11 cellular contexts compared by ENCODE assay signal in genomic region chrX:56793533-56794320, GRCh38.
DNase-seq lines count a peak whose midpoint lies in the region; ATAC-seq, FAIRE-seq and TF ChIP-seq lines count a peak whose summit lies in the region.
"Had no signal": no experiment of that assay in that cellular context is flagged by ENCODE, and none has a peak within 500 bp of the region (broad histone marks: within the 10 kb centered on the region; RNA-seq: fewer than 3 reads in every experiment).

No MANE protein-coding gene starts in this region.

- no peak for TF ChIP-seq POLR2A in endothelial cell of umbilical vein (IDR thresholded peaks at IDR 0.05; ENCODE audit: low read depth, low read length)

- no peaks in the 10 kb centered on the region for H3K27me3 ChIP-seq in CD4-positive, CD25-positive, alpha-beta regulatory T cell (ENCODE audit: control insufficient read depth, insufficient read depth, low read length)
- H3K27me3 ChIP-seq in endothelial cell of umbilical vein (ENCODE audit: control insufficient read depth in 2 of 2, insufficient read depth in 2 of 2, low read length in 2 of 2) = no peaks in the 10 kb centered on the region

- TF ChIP-seq CTCF in endothelial cell of umbilical vein (IDR thresholded peaks at IDR 0.05; ENCODE audit: extremely low read depth in 1 of 2, insufficient read depth in 1 of 2, low read depth in 1 of 2, low read length in 2 of 2) = no peak

- dilution Hi-C loops in endothelial cell of umbilical vein (cut with MboI; ENCODE audit: extremely low pct_ligation_motif_present, low sequenced_read_pairs) = no loop called here

- no peak for DNase-seq in CD4-positive, CD25-positive, alpha-beta regulatory T cell
- DNase-seq in LHCN-M2 (ENCODE audit: low read depth) = peak; percentile 28
- peak; percentile 36 for DNase-seq in endothelial cell of umbilical vein (ENCODE audit: low read depth, low spot score)
- DNase-seq in retina = peak; percentile 52
- no peak for DNase-seq in SIG-M5 treated with dmso at 0.1 percent for 504 hours (lab: John Stamatoyannopoulos, UW; ENCODE audit: unreplicated experiment)
- no peak for DNase-seq in UCSD-AML1 (lab: John Stamatoyannopoulos, UW; ENCODE audit: unreplicated experiment)
- DNase-seq: activated CD4-positive, alpha-beta T cell treated with anti-CD3 and anti-CD28 coated beads, Interleukin-2, amount 50 U/mL, for 1 hour; activated naive CD4-positive, alpha-beta T cell treated with anti-CD3 and anti-CD28 coated beads, Interleukin-2, amount 10 ng/mL, durations not matched to agents 7 days and 5 days; cerebellar nuclear complex; SW 1271 had no signal

- no peaks in the 10 kb centered on the region for H3K9me3 ChIP-seq in CD4-positive, CD25-positive, alpha-beta regulatory T cell (ENCODE audit: control insufficient read depth in 2 of 2, low read length in 2 of 2)
- H3K9me3 ChIP-seq in endothelial cell of umbilical vein (replicated peaks; ENCODE audit: control insufficient read depth, insufficient read depth, low read length) = no peaks in the 10 kb centered on the region

- no peak overlapping the region for H2AFZ ChIP-seq in endothelial cell of umbilical vein (ENCODE audit: low read depth, low read length)

- no peak overlapping the region for H3K27ac ChIP-seq in CD4-positive, CD25-positive, alpha-beta regulatory T cell (ENCODE audit: insufficient read depth, low read length, poor library complexity, severe bottlenecking)
- H3K27ac ChIP-seq in endothelial cell of umbilical vein (ENCODE audit: insufficient read depth, low read depth, low read length) = no peak overlapping the region

- peak; percentile 28 for FAIRE-seq in endothelial cell of umbilical vein (lab: Jason Lieb, UNC)

- H3K36me3 ChIP-seq in CD4-positive, CD25-positive, alpha-beta regulatory T cell (ENCODE audit: control insufficient read depth, insufficient read depth, low read length) = no peaks in the 10 kb centered on the region
- H3K36me3 ChIP-seq in endothelial cell of umbilical vein (ENCODE audit: control insufficient read depth in 2 of 2, extremely low read depth in 1 of 2, insufficient read depth in 2 of 2, low read length in 2 of 2) = no peaks in the 10 kb centered on the region

- H3K9me3 Mint-ChIP-seq in CD4-positive, CD25-positive, alpha-beta regulatory T cell = no peaks in the 10 kb centered on the region
- H3K9me3 Mint-ChIP-seq: activated naive CD4-positive, alpha-beta T cell treated with anti-CD3 and anti-CD28 coated beads, Interleukin-2, amount 10 ng/mL, durations not matched to agents 7 days and 5 days had no signal

- no peaks in the 10 kb centered on the region for H3K9me1 ChIP-seq in endothelial cell of umbilical vein (replicated peaks; ENCODE audit: control insufficient read depth, extremely low read depth, insufficient read depth, low read length)

- POLR2A ChIA-PET in endothelial cell of umbilical vein (lab: Charles Lee) = no interaction called here

- H3K4me3 ChIP-seq in CD4-positive, CD25-positive, alpha-beta regulatory T cell (ENCODE audit: low read depth, low read length) = no peak overlapping the region
- H3K4me3 ChIP-seq in endothelial cell of umbilical vein (replicated peaks in 1 of 3; ENCODE audit: insufficient read depth in 1 of 3, low read depth in 1 of 3, low read length in 3 of 3) = no peak overlapping the region

- H3K36me3 Mint-ChIP-seq in CD4-positive, CD25-positive, alpha-beta regulatory T cell = peaks cover 8% of the 10 kb centered on the region

- CTCF ChIA-PET in endothelial cell of umbilical vein (lab: Charles Lee) = interaction anchor here (0.8 to 1.6 kb wide), 3 partner anchors 9 to 184 kb away, joined by 4 to 9 read pairs (median 4); no protein-coding TSS in a partner anchor

- H3K4me1 Mint-ChIP-seq in CD4-positive, CD25-positive, alpha-beta regulatory T cell = peaks cover 9 to 44% (median 12%) of the 10 kb centered on the region in 4 donors

- no peak overlapping the region for H3K9ac ChIP-seq in endothelial cell of umbilical vein (replicated peaks; ENCODE audit: extremely low read depth, insufficient read depth, low read length)

- H4K20me1 ChIP-seq in endothelial cell of umbilical vein (replicated peaks; ENCODE audit: control insufficient read depth, extremely low read depth, insufficient read depth, low read length) = no peaks in the 10 kb centered on the region

- intact Hi-C loops in endothelial cell of umbilical vein (cut with micrococcal nuclease) = no loop called here

- ATAC-seq in CD4-positive, CD25-positive, alpha-beta regulatory T cell (ENCODE audit: low read depth in 2 of 2) = no peak
- ATAC-seq in HG03442 (IDR thresholded peaks at IDR 0.05; ENCODE audit: unreplicated experiment) = no peak

- H3K79me2 ChIP-seq in endothelial cell of umbilical vein (ENCODE audit: control insufficient read depth, insufficient read depth, low read length) = no peaks in the 10 kb centered on the region

- no peak overlapping the region for H3K4me3 Mint-ChIP-seq in CD4-positive, CD25-positive, alpha-beta regulatory T cell
- H3K4me3 Mint-ChIP-seq: activated naive CD4-positive, alpha-beta T cell treated with anti-CD3 and anti-CD28 coated beads, Interleukin-2, amount 10 ng/mL, durations not matched to agents 7 days and 5 days had no signal

- no TSS peak for BruUV-seq in endothelial cell of umbilical vein (replicated peaks; lab: Mats Ljungman, UMichigan)

- peak overlapping the region in 2 of 3 donors; percentile 44 to 83 for H3K27ac Mint-ChIP-seq in CD4-positive, CD25-positive, alpha-beta regulatory T cell
- H3K27ac Mint-ChIP-seq: activated naive CD4-positive, alpha-beta T cell treated with anti-CD3 and anti-CD28 coated beads, Interleukin-2, amount 10 ng/mL, durations not matched to agents 7 days and 5 days had no signal

- no peak overlapping the region for H3K4me2 ChIP-seq in endothelial cell of umbilical vein (ENCODE audit: insufficient read depth, low read length)

- no peaks in the 10 kb centered on the region for H3K27me3 Mint-ChIP-seq in CD4-positive, CD25-positive, alpha-beta regulatory T cell
- H3K27me3 Mint-ChIP-seq: activated naive CD4-positive, alpha-beta T cell treated with anti-CD3 and anti-CD28 coated beads, Interleukin-2, amount 10 ng/mL, durations not matched to agents 7 days and 5 days had no signal

- no peaks in the 10 kb centered on the region for H3K4me1 ChIP-seq in CD4-positive, CD25-positive, alpha-beta regulatory T cell (ENCODE audit: control insufficient read depth, insufficient read depth, low read length, poor library complexity, severe bottlenecking)
- H3K4me1 ChIP-seq in endothelial cell of umbilical vein (ENCODE audit: control insufficient read depth, extremely low read depth, insufficient read depth, low read length) = peaks cover 7% of the 10 kb centered on the region

TF ChIP-seq in endothelial cell of umbilical vein, 7 proteins besides CTCF, POLR2A, EP300 and RAD21:
- TF ChIP-seq FOS (IDR thresholded peaks at IDR 0.05; ENCODE audit: borderline replicate concordance, insufficient read depth, low read length) (peak; percentile 65), JUN (IDR thresholded peaks at IDR 0.05; ENCODE audit: borderline replicate concordance, insufficient read depth, insufficient read length, low read depth) (peak; percentile 29), GATA2 (IDR thresholded peaks at IDR 0.05; ENCODE audit: insufficient read depth, insufficient read length, low read depth, low read length) (no peak)
- TF ChIP-seq, protein P1, sequence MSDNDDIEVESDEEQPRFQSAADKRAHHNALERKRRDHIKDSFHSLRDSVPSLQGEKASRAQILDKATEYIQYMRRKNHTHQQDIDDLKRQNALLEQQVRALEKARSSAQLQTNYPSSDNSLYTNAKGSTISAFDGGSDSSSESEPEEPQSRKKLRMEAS (IDR thresholded peaks at IDR 0.05; ENCODE audit: insufficient read depth, insufficient read length) = no peak

Comparison
In these comparisons a context has a peak if more than half of its experiments do, and no peak if none do; other contexts are left out.
1. DNase-seq: peak in LHCN-M2 (single experiment), endothelial cell of umbilical vein (single experiment) and retina (single experiment); none in CD4-positive, CD25-positive, alpha-beta regulatory T cell (0 of 3), SIG-M5 treated with dmso at 0.1 percent for 504 hours (single experiment) and UCSD-AML1 (single experiment).